In genomic region chr1:147773215-147773715, GRCh38 we compare ENCODE assay signal across 16 cellular contexts. TPM values are rescaled to one million over a fixed set of nuclear protein-coding genes. Genes with fewer than 3 reads are reported as not detected.
DNase-seq lines count a peak whose midpoint lies in the region; ATAC-seq and TF ChIP-seq lines count a peak whose summit lies in the region.
"Had no signal": no experiment of that assay in that cellular context is flagged by ENCODE, and none has a peak within 500 bp of the region (broad histone marks: within the 10 kb centered on the region; RNA-seq: fewer than 3 reads in every experiment).

No MANE protein-coding gene starts in this region.

- H2AK5ac ChIP-seq in mesenchymal stem cell (ENCODE audit: low read length, severe bottlenecking): no peak overlapping the region

- no peaks in the 10 kb centered on the region for H3K79me1 ChIP-seq in mesenchymal stem cell (replicated peaks; ENCODE audit: low read length, poor library complexity, severe bottlenecking)

- no peak for TF ChIP-seq POLR2A in NB4 (IDR thresholded peaks at IDR 0.05; ENCODE audit: extremely low read depth, insufficient read length)

- WGBS in mesenchymal stem cell: 33% methylated on average over 9 of the region's 9 CpGs

- H3K4me3 ChIP-seq in NB4 (ENCODE audit: low read depth, low read length): no peak overlapping the region
- peak overlapping the region; percentile 3 for H3K4me3 ChIP-seq in endocrine pancreas (ENCODE audit: control insufficient read depth, insufficient read depth, low read length)
- H3K4me3 ChIP-seq in mesenchymal stem cell (ENCODE audit: insufficient read depth in 1 of 2, low read depth in 1 of 2, low read length in 2 of 2): no peak overlapping the region
- H3K4me3 ChIP-seq: GM12878 had no signal

- peak overlapping the region; percentile 37 for H3K27ac Mint-ChIP-seq in type B pancreatic cell
- H3K27ac Mint-ChIP-seq: activated CD4-positive, alpha-beta memory T cell treated with anti-CD3 and anti-CD28 coated beads, Interleukin-2, amount 10 ng/mL, durations not matched to agents 7 days and 5 days; activated T-helper 17 cell treated with anti-CD3 and anti-CD28 coated beads, Interleukin-2, amount 50 U/mL, for 72 hours; CD14-positive monocyte; T-helper 2 cell treated with Interferon-gamma antibody and Interleukin-4, amounts not matched to agents 5 μg/mL and 100 μg/mL, for 36 hours had no signal

- H4K91ac ChIP-seq in mesenchymal stem cell (ENCODE audit: low read length): peak overlapping the region; percentile 40

- no peak for ATAC-seq in HG02610 (IDR thresholded peaks at IDR 0.05; ENCODE audit: unreplicated experiment)
- ATAC-seq: activated T-helper 17 cell treated with anti-CD3 and anti-CD28 coated beads, Interleukin-2, amount 50 U/mL, for 72 hours; GM12878 had no signal

- no peak overlapping the region for H2BK15ac ChIP-seq in mesenchymal stem cell (ENCODE audit: low read depth, poor library complexity, severe bottlenecking)

- no peak overlapping the region for H4K8ac ChIP-seq in mesenchymal stem cell (ENCODE audit: low read length)

- H3K14ac ChIP-seq in mesenchymal stem cell (ENCODE audit: low read length in 2 of 2): no peak overlapping the region

- no peak overlapping the region for H3K27ac ChIP-seq in mesenchymal stem cell (ENCODE audit: low read length, poor library complexity, severe bottlenecking)

- no peak overlapping the region for H2AFZ ChIP-seq in mesenchymal stem cell (ENCODE audit: low read depth, low read length)

- DNase-seq in NB4 (ENCODE audit: low read depth) (peak; percentile 8), mesenchymal stem cell (no peak), type B pancreatic cell (ENCODE audit: extremely low spot score, unreplicated experiment) (no peak), globus pallidus (ENCODE audit: low spot score) (no peak)
- DNase-seq in activated CD4-positive, alpha-beta T cell treated with anti-CD3 and anti-CD28 coated beads for 1 hour: no peak
- DNase-seq: activated CD4-positive, alpha-beta memory T cell treated with anti-CD3 and anti-CD28 coated beads, Interleukin-2, amount 10 ng/mL, durations not matched to agents 7 days and 5 days; esophagus squamous epithelium; IMR-90; NCI-H1092; stimulated activated CD4-positive, alpha-beta T cell treated with anti-CD3 and anti-CD28 coated beads, Interleukin-15, amount 100 ng/mL, for 24 hours had no signal

- H3K36me3 ChIP-seq in endocrine pancreas (ENCODE audit: control insufficient read depth, insufficient read depth, low read length): no peaks in the 10 kb centered on the region
- no peaks in the 10 kb centered on the region for H3K36me3 ChIP-seq in mesenchymal stem cell (ENCODE audit: control insufficient read depth in 1 of 2, insufficient read depth in 2 of 2, low read depth in 1 of 2, low read length in 2 of 2)
- H3K36me3 ChIP-seq: esophagus squamous epithelium had no signal

- H3K36me3 Mint-ChIP-seq in type B pancreatic cell: no peaks in the 10 kb centered on the region
- H3K36me3 Mint-ChIP-seq: CD14-positive monocyte had no signal

- H3K9ac ChIP-seq in endocrine pancreas (ENCODE audit: control insufficient read depth, insufficient read depth, low read length) (no peak overlapping the region), mesenchymal stem cell (ENCODE audit: low read length) (no peak overlapping the region)

- H3K4ac ChIP-seq in mesenchymal stem cell (ENCODE audit: low read depth in 1 of 2, low read length in 2 of 2): no peak overlapping the region

- H3K4me3 Mint-ChIP-seq in type B pancreatic cell: peak overlapping the region; percentile 37
- H3K4me3 Mint-ChIP-seq: activated CD4-positive, alpha-beta memory T cell treated with anti-CD3 and anti-CD28 coated beads, Interleukin-2, amount 10 ng/mL, durations not matched to agents 7 days and 5 days; activated T-helper 17 cell treated with anti-CD3 and anti-CD28 coated beads, Interleukin-2, amount 50 U/mL, for 72 hours; CD14-positive monocyte; T-helper 2 cell treated with Interferon-gamma antibody and Interleukin-4, amounts not matched to agents 5 μg/mL and 100 μg/mL, for 36 hours had no signal

- H3K27me3 ChIP-seq in endocrine pancreas (ENCODE audit: control insufficient read depth, insufficient read depth, low read length): peaks cover 8% of the 10 kb centered on the region
- H3K27me3 ChIP-seq in mesenchymal stem cell (ENCODE audit: control insufficient read depth in 1 of 2, insufficient read depth in 1 of 2, low read length in 2 of 2): peaks cover 43 to 49% of the 10 kb centered on the region in 2 experiments

- peaks cover 10% of the 10 kb centered on the region for H3K4me1 Mint-ChIP-seq in type B pancreatic cell (ENCODE audit: unreplicated experiment)
- H3K4me1 Mint-ChIP-seq: activated CD4-positive, alpha-beta memory T cell treated with anti-CD3 and anti-CD28 coated beads, Interleukin-2, amount 10 ng/mL, durations not matched to agents 7 days and 5 days; activated T-helper 17 cell treated with anti-CD3 and anti-CD28 coated beads, Interleukin-2, amount 50 U/mL, for 72 hours had no signal

- no peaks in the 10 kb centered on the region for H3K9me3 ChIP-seq in endocrine pancreas (ENCODE audit: control insufficient read depth, low read length)
- H3K9me3 ChIP-seq in mesenchymal stem cell (ENCODE audit: control insufficient read depth, low read length): no peaks in the 10 kb centered on the region
- H3K9me3 ChIP-seq: esophagus squamous epithelium had no signal

- H2BK12ac ChIP-seq in mesenchymal stem cell (ENCODE audit: low read length in 2 of 2): no peak overlapping the region

- no peaks in the 10 kb centered on the region for H3K9me3 Mint-ChIP-seq in type B pancreatic cell
- H3K9me3 Mint-ChIP-seq: activated CD4-positive, alpha-beta memory T cell treated with anti-CD3 and anti-CD28 coated beads, Interleukin-2, amount 10 ng/mL, durations not matched to agents 7 days and 5 days; activated T-helper 17 cell treated with anti-CD3 and anti-CD28 coated beads, Interleukin-2, amount 50 U/mL, for 72 hours; T-helper 2 cell treated with Interferon-gamma antibody and Interleukin-4, amounts not matched to agents 5 μg/mL and 100 μg/mL, for 36 hours had no signal

- H2BK5ac ChIP-seq in mesenchymal stem cell (ENCODE audit: low read depth, low read length, poor library complexity, severe bottlenecking): no peak overlapping the region

- H3K4me2 ChIP-seq in mesenchymal stem cell (ENCODE audit: low read length, poor library complexity, severe bottlenecking): no peak overlapping the region

- H3K23ac ChIP-seq in mesenchymal stem cell (ENCODE audit: low read length in 2 of 2): no peak overlapping the region

- H2BK120ac ChIP-seq in mesenchymal stem cell (ENCODE audit: low read depth, low read length): no peak overlapping the region

- H3K27me3 Mint-ChIP-seq in type B pancreatic cell: peaks cover 35% of the 10 kb centered on the region

- no peak overlapping the region for H3K18ac ChIP-seq in mesenchymal stem cell (ENCODE audit: low read depth in 1 of 2, low read length in 2 of 2)

- TF ChIP-seq CTCF in NB4 (IDR thresholded peaks at IDR 0.05; ENCODE audit: low read depth, low read length) (no peak), type B pancreatic cell (conservative IDR thresholded peaks at IDR 0.05) (no peak)

- H3K4me1 ChIP-seq in endocrine pancreas (ENCODE audit: control insufficient read depth, insufficient read depth, low read length): no peaks in the 10 kb centered on the region
- peaks cover 1% of the 10 kb centered on the region for H3K4me1 ChIP-seq in mesenchymal stem cell (ENCODE audit: control insufficient read depth, insufficient read depth, low read depth, low read length)

RNA-seq across cellular contexts. Expression of gene GJA5, which starts 12.9 kb away (rescaled TPM):
- polyA plus RNA-seq in mesenchymal stem cell (2013, experiment 1 of 2): 0.06 TPM
- polyA plus RNA-seq in mesenchymal stem cell (2013, experiment 2 of 2): 0.05 TPM
- total RNA-seq in type B pancreatic cell (ENCODE audit: low replicate concordance): 0.52 and 0.58 TPM in 2 replicates
- total RNA-seq: activated CD4-positive, alpha-beta memory T cell treated with anti-CD3 and anti-CD28 coated beads, Interleukin-2, amount 10 ng/mL, durations not matched to agents 7 days and 5 days; activated T-helper 17 cell treated with anti-CD3 and anti-CD28 coated beads, Interleukin-2, amount 50 U/mL, for 72 hours; GM12878; IMR-90 had no signal
- polyA plus RNA-seq: CD14-positive monocyte, GM12878, IMR-90 had no signal
